ENCODE assay signal across 8 cellular contexts in genomic region chr17:51435641-51436091, GRCh38.
DNase-seq lines count a peak whose midpoint lies in the region; ATAC-seq, FAIRE-seq and TF ChIP-seq lines count a peak whose summit lies in the region.

No MANE protein-coding gene starts in this region.

- FAIRE-seq in pancreas (lab: Jason Lieb, UNC) = no peak

- no peaks in the 10 kb centered on the region for H3K4me1 ChIP-seq in pancreas

- H3K27me3 Mint-ChIP-seq in activated naive CD8-positive, alpha-beta T cell treated with anti-CD3 and anti-CD28 coated beads, Interleukin-2, amount 50 U/mL, for 24 hours = no peaks in the 10 kb centered on the region
- no peaks in the 10 kb centered on the region for H3K27me3 Mint-ChIP-seq in activated naive CD8-positive, alpha-beta T cell treated with anti-CD3 and anti-CD28 coated beads for 36 hours
- peaks cover 26 to 31% of the 10 kb centered on the region in 2 donors for H3K27me3 Mint-ChIP-seq in effector memory CD8-positive, alpha-beta T cell

- no peaks in the 10 kb centered on the region for H3K36me3 ChIP-seq in MG63
- no peaks in the 10 kb centered on the region for H3K36me3 ChIP-seq in pancreas

- H3K36me3 Mint-ChIP-seq in activated naive CD8-positive, alpha-beta T cell treated with anti-CD3 and anti-CD28 coated beads, Interleukin-2, amount 50 U/mL, for 24 hours (ENCODE audit: low read depth) = no peaks in the 10 kb centered on the region
- peaks cover 1% of the 10 kb centered on the region for H3K36me3 Mint-ChIP-seq in activated naive CD8-positive, alpha-beta T cell treated with anti-CD3 and anti-CD28 coated beads for 36 hours
- peaks cover 3% of the 10 kb centered on the region for H3K36me3 Mint-ChIP-seq in effector memory CD8-positive, alpha-beta T cell (ENCODE audit: insufficient read depth)

- DNase-seq in activated naive CD8-positive, alpha-beta T cell treated with anti-CD3 and anti-CD28 coated beads, Interleukin-2, amount 50 U/mL, for 24 hours = peak; percentile 29
- DNase-seq in activated naive CD8-positive, alpha-beta T cell treated with anti-CD3 and anti-CD28 coated beads for 36 hours = no peak
- DNase-seq in MG63 (peak; percentile 82), SW 1271 (lab: John Stamatoyannopoulos, UW) (peak; percentile 9 to 47), pancreas (peak; percentile 73 to 79 (median 76)), lower leg skin (ENCODE audit: low spot score in 2 of 2) (no peak), NCI-H2107 (lab: John Stamatoyannopoulos, UW) (no peak)
- DNase-seq in effector memory CD8-positive, alpha-beta T cell = peak in 2 of 3 experiments; percentile 5 to 15

- no peaks in the 10 kb centered on the region for H3K27me3 ChIP-seq in MG63
- peaks cover 0 to 8% (median 0%) of the 10 kb centered on the region in 4 donors for H3K27me3 ChIP-seq in pancreas

- no peak for TF ChIP-seq POLR2A in lower leg skin (IDR thresholded peaks at IDR 0.05)

- H3K4me3 ChIP-seq in MG63 (no peak overlapping the region), pancreas (no peak overlapping the region), lower leg skin (ENCODE audit: low read depth, poor library complexity, severe bottlenecking) (no peak overlapping the region)

- H3K9me3 ChIP-seq in MG63 (no peaks in the 10 kb centered on the region), pancreas (no peaks in the 10 kb centered on the region)

- 9% methylated on average over 5 of the region's 5 CpGs for WGBS in pancreas, 2 donors
- WGBS in lower leg skin, 2 donors = 27 to 30% methylated on average over 5 of the region's 5 CpGs

- no peak overlapping the region for H3K27ac Mint-ChIP-seq in activated naive CD8-positive, alpha-beta T cell treated with anti-CD3 and anti-CD28 coated beads, Interleukin-2, amount 50 U/mL, for 24 hours
- H3K27ac Mint-ChIP-seq in activated naive CD8-positive, alpha-beta T cell treated with anti-CD3 and anti-CD28 coated beads for 36 hours = no peak overlapping the region
- peak overlapping the region in 1 of 2 donors; percentile 47 for H3K27ac Mint-ChIP-seq in effector memory CD8-positive, alpha-beta T cell

- no peak overlapping the region for H3K27ac ChIP-seq in pancreas

- H3K9me3 Mint-ChIP-seq in activated naive CD8-positive, alpha-beta T cell treated with anti-CD3 and anti-CD28 coated beads, Interleukin-2, amount 50 U/mL, for 24 hours = no peaks in the 10 kb centered on the region
- H3K9me3 Mint-ChIP-seq in activated naive CD8-positive, alpha-beta T cell treated with anti-CD3 and anti-CD28 coated beads for 36 hours = no peaks in the 10 kb centered on the region
- no peaks in the 10 kb centered on the region for H3K9me3 Mint-ChIP-seq in effector memory CD8-positive, alpha-beta T cell

- peak in 3 of 4 donors; percentile 15 to 55 (median 52) for TF ChIP-seq CTCF in pancreas (IDR thresholded peaks at IDR 0.05)
- TF ChIP-seq CTCF in lower leg skin (IDR thresholded peaks at IDR 0.05) = no peak

- H3K4me3 Mint-ChIP-seq in activated naive CD8-positive, alpha-beta T cell treated with anti-CD3 and anti-CD28 coated beads, Interleukin-2, amount 50 U/mL, for 24 hours = no peak overlapping the region
- H3K4me3 Mint-ChIP-seq in activated naive CD8-positive, alpha-beta T cell treated with anti-CD3 and anti-CD28 coated beads for 36 hours = no peak overlapping the region
- H3K4me3 Mint-ChIP-seq in effector memory CD8-positive, alpha-beta T cell = peak overlapping the region in 1 of 2 donors; percentile 55

- ATAC-seq in activated naive CD8-positive, alpha-beta T cell treated with anti-CD3 and anti-CD28 coated beads, Interleukin-2, amount 50 U/mL, for 24 hours = peak; percentile 61
- peak; percentile 81 for ATAC-seq in effector memory CD8-positive, alpha-beta T cell (replicated peaks)
- peak; percentile 97 to 100 (median 98) for ATAC-seq in pancreas

- intact Hi-C loops in pancreas (cut with DNase I) = no loop called here
- intact Hi-C loops in lower leg skin (cut with DNase I; ENCODE audit: low total_unique reads) = no loop called here

- peaks cover 14% of the 10 kb centered on the region for H3K4me1 Mint-ChIP-seq in activated naive CD8-positive, alpha-beta T cell treated with anti-CD3 and anti-CD28 coated beads, Interleukin-2, amount 50 U/mL, for 24 hours
- peaks cover 20% of the 10 kb centered on the region for H3K4me1 Mint-ChIP-seq in activated naive CD8-positive, alpha-beta T cell treated with anti-CD3 and anti-CD28 coated beads for 36 hours
- H3K4me1 Mint-ChIP-seq in effector memory CD8-positive, alpha-beta T cell (ENCODE audit: low read depth in 2 of 2) = peaks cover 0 to 6% of the 10 kb centered on the region in 2 donors

Comparison
In these comparisons a context has a peak if more than half of its experiments do, and no peak if none do; other contexts are left out.
1. DNase-seq: peak in activated naive CD8-positive, alpha-beta T cell treated with anti-CD3 and anti-CD28 coated beads, Interleukin-2, amount 50 U/mL, for 24 hours (single experiment), MG63 (single experiment), SW 1271 (2 of 2), effector memory CD8-positive, alpha-beta T cell (2 of 3) and pancreas (6 of 6); none in activated naive CD8-positive, alpha-beta T cell treated with anti-CD3 and anti-CD28 coated beads for 36 hours (single experiment), lower leg skin (0 of 2) and NCI-H2107 (single experiment).
2. CTCF ChIP-seq: peak in pancreas (3 of 4); none in lower leg skin (0 of 3).
3. Peak in every context shown above with its lines, with median percentiles within 50 percentile points of each other: ATAC-seq.